21 cellular contexts compared by ENCODE assay signal in genomic region chr2:160507046-160507407, GRCh38. TPM values are rescaled to one million over a fixed set of nuclear protein-coding genes. Genes with fewer than 3 reads are reported as not detected.
DNase-seq lines count a peak whose midpoint lies in the region; ATAC-seq, FAIRE-seq and TF ChIP-seq lines count a peak whose summit lies in the region.
"Had no signal": no experiment of that assay in that cellular context is flagged by ENCODE, and none has a peak within 500 bp of the region (broad histone marks: within the 10 kb centered on the region; RNA-seq: fewer than 3 reads in every experiment).

No MANE protein-coding gene starts in this region.

- peak; percentile 50 for ATAC-seq in stimulated activated naive CD8-positive, alpha-beta T cell treated with anti-CD3 and anti-CD28 coated beads, Interleukin-15, amount 100 ng/mL, for 72 hours
- ATAC-seq in HG02840 (IDR thresholded peaks at IDR 0.05; ENCODE audit: low FRiP score, unreplicated experiment): no peak
- ATAC-seq: Right ventricle myocardium inferior had no signal

- TF ChIP-seq CTCF in mesothelial cell of epicardium (IDR thresholded peaks at IDR 0.05; ENCODE audit: unreplicated experiment): no peak

- DNase-seq in activated naive CD4-positive, alpha-beta T cell treated with anti-CD3 and anti-CD28 coated beads, Interleukin-2, amount 50 U/mL, for 16 hours: no peak
- no peak for DNase-seq in stimulated activated naive CD8-positive, alpha-beta T cell treated with anti-CD3 and anti-CD28 coated beads, Interleukin-15, amount 100 ng/mL, for 72 hours
- DNase-seq in mesothelial cell of epicardium (ENCODE audit: low spot score in 2 of 2, unreplicated experiment in 2 of 2): no peak
- DNase-seq: activated CD4-positive, alpha-beta T cell treated with anti-CD3 and anti-CD28 coated beads for 48 hours; amygdala; cortex of kidney; GDM1; NCI-H1092; NCI-H2029; NCI-H345; NCI-H774; OCI-M1; stimulated activated CD4-positive, alpha-beta T cell treated with anti-CD3 and anti-CD28 coated beads, Interleukin-1b, Interleukin-23, amount 100 ng/mL, for 48 hours; testis had no signal

- no peaks in the 10 kb centered on the region for H3K9me3 Mint-ChIP-seq in activated naive CD4-positive, alpha-beta T cell treated with anti-CD3 and anti-CD28 coated beads, Interleukin-2, amount 50 U/mL, for 24 hours
- H3K9me3 Mint-ChIP-seq in T-helper 1 cell treated with Interleukin-12 subunit alpha and Interleukin-12 subunit beta and Interleukin-4 antibody, amounts not matched to agents 30 μg/mL and 1 μg/mL, for 36 hours: no peaks in the 10 kb centered on the region
- no peaks in the 10 kb centered on the region for H3K9me3 Mint-ChIP-seq in stimulated activated naive CD8-positive, alpha-beta T cell treated with anti-CD3 and anti-CD28 coated beads, Interleukin-15, amount 100 ng/mL, for 72 hours
- no peaks in the 10 kb centered on the region for H3K9me3 Mint-ChIP-seq in mesothelial cell of epicardium

- peaks cover 19% of the 10 kb centered on the region for H3K4me1 Mint-ChIP-seq in activated naive CD4-positive, alpha-beta T cell treated with anti-CD3 and anti-CD28 coated beads, Interleukin-2, amount 50 U/mL, for 24 hours
- peaks cover 15% of the 10 kb centered on the region for H3K4me1 Mint-ChIP-seq in T-helper 1 cell treated with Interleukin-12 subunit alpha and Interleukin-12 subunit beta and Interleukin-4 antibody, amounts not matched to agents 30 μg/mL and 1 μg/mL, for 36 hours (ENCODE audit: low read depth)
- peaks cover 15% of the 10 kb centered on the region for H3K4me1 Mint-ChIP-seq in stimulated activated naive CD8-positive, alpha-beta T cell treated with anti-CD3 and anti-CD28 coated beads, Interleukin-15, amount 100 ng/mL, for 72 hours
- H3K4me1 Mint-ChIP-seq in mesothelial cell of epicardium: peaks cover 10% of the 10 kb centered on the region

- H3K36me3 Mint-ChIP-seq in activated naive CD4-positive, alpha-beta T cell treated with anti-CD3 and anti-CD28 coated beads, Interleukin-2, amount 50 U/mL, for 24 hours: no peaks in the 10 kb centered on the region
- H3K36me3 Mint-ChIP-seq in T-helper 1 cell treated with Interleukin-12 subunit alpha and Interleukin-12 subunit beta and Interleukin-4 antibody, amounts not matched to agents 30 μg/mL and 1 μg/mL, for 36 hours (ENCODE audit: low read depth): no peaks in the 10 kb centered on the region
- H3K36me3 Mint-ChIP-seq in mesothelial cell of epicardium: no peaks in the 10 kb centered on the region

- no peaks in the 10 kb centered on the region for H3K27me3 Mint-ChIP-seq in activated naive CD4-positive, alpha-beta T cell treated with anti-CD3 and anti-CD28 coated beads, Interleukin-2, amount 50 U/mL, for 24 hours
- H3K27me3 Mint-ChIP-seq in T-helper 1 cell treated with Interleukin-12 subunit alpha and Interleukin-12 subunit beta and Interleukin-4 antibody, amounts not matched to agents 30 μg/mL and 1 μg/mL, for 36 hours (ENCODE audit: low read depth): no peaks in the 10 kb centered on the region
- H3K27me3 Mint-ChIP-seq in stimulated activated naive CD8-positive, alpha-beta T cell treated with anti-CD3 and anti-CD28 coated beads, Interleukin-15, amount 100 ng/mL, for 72 hours: no peaks in the 10 kb centered on the region
- H3K27me3 Mint-ChIP-seq in mesothelial cell of epicardium (ENCODE audit: low read depth): no peaks in the 10 kb centered on the region

- FAIRE-seq in colon (lab: Jason Lieb, UNC): peak; percentile 10
- FAIRE-seq: bronchial epithelial cell, keratinocyte had no signal

- peak overlapping the region; percentile 2 for H3K4me3 Mint-ChIP-seq in activated naive CD4-positive, alpha-beta T cell treated with anti-CD3 and anti-CD28 coated beads, Interleukin-2, amount 50 U/mL, for 24 hours
- peak overlapping the region; percentile 36 for H3K4me3 Mint-ChIP-seq in T-helper 1 cell treated with Interleukin-12 subunit alpha and Interleukin-12 subunit beta and Interleukin-4 antibody, amounts not matched to agents 30 μg/mL and 1 μg/mL, for 36 hours
- H3K4me3 Mint-ChIP-seq in stimulated activated naive CD8-positive, alpha-beta T cell treated with anti-CD3 and anti-CD28 coated beads, Interleukin-15, amount 100 ng/mL, for 72 hours: peak overlapping the region; percentile 44 to 53
- no peak overlapping the region for H3K4me3 Mint-ChIP-seq in mesothelial cell of epicardium

- no peak overlapping the region for H3K27ac Mint-ChIP-seq in activated naive CD4-positive, alpha-beta T cell treated with anti-CD3 and anti-CD28 coated beads, Interleukin-2, amount 50 U/mL, for 24 hours
- peak overlapping the region; percentile 50 for H3K27ac Mint-ChIP-seq in T-helper 1 cell treated with Interleukin-12 subunit alpha and Interleukin-12 subunit beta and Interleukin-4 antibody, amounts not matched to agents 30 μg/mL and 1 μg/mL, for 36 hours
- H3K27ac Mint-ChIP-seq in stimulated activated naive CD8-positive, alpha-beta T cell treated with anti-CD3 and anti-CD28 coated beads, Interleukin-15, amount 100 ng/mL, for 72 hours: no peak overlapping the region
- H3K27ac Mint-ChIP-seq in mesothelial cell of epicardium: no peak overlapping the region

RNA-seq across cellular contexts. Expression of gene RBMS1, which starts 13.4 kb away (rescaled TPM):
- 124 to 128 TPM (median 125 TPM) in 3 replicates for total RNA-seq in mesothelial cell of epicardium
